ENCODE assay signal across 1 cellular context in the genomic region with DNA sequence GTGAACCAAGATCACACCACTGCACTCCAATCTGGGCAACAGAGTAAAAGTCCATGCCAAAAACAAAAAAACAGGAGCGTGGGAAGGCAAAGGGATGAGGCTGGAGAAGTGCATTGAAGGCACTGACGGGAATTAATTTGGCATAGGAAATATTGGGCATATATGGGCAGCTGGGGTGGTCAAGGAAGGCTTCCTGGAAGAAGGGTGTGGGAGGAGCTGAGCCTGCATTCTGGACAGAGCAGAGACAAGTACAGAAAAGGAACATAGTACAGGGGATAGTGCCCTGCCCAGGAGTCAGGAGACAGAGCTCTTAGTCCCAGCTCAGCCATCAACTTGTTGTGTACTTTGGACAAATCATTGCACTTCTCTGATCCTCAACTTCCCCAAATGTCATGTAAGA.
TF ChIP-seq lines count a peak whose summit lies in the region.

No MANE protein-coding gene starts in this region.

TF ChIP-seq in WTC11, 78 proteins besides CTCF, POLR2A, EP300 and RAD21 (continued from another document):
- TF ChIP-seq, protein P1, sequence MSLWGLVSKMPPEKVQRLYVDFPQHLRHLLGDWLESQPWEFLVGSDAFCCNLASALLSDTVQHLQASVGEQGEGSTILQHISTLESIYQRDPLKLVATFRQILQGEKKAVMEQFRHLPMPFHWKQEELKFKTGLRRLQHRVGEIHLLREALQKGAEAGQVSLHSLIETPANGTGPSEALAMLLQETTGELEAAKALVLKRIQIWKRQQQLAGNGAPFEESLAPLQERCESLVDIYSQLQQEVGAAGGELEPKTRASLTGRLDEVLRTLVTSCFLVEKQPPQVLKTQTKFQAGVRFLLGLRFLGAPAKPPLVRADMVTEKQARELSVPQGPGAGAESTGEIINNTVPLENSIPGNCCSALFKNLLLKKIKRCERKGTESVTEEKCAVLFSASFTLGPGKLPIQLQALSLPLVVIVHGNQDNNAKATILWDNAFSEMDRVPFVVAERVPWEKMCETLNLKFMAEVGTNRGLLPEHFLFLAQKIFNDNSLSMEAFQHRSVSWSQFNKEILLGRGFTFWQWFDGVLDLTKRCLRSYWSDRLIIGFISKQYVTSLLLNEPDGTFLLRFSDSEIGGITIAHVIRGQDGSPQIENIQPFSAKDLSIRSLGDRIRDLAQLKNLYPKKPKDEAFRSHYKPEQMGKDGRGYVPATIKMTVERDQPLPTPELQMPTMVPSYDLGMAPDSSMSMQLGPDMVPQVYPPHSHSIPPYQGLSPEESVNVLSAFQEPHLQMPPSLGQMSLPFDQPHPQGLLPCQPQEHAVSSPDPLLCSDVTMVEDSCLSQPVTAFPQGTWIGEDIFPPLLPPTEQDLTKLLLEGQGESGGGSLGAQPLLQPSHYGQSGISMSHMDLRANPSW (CRISPR knock-in tag; conservative IDR thresholded peaks at IDR 0.05; ENCODE audit: low read depth), result no peak
- TF ChIP-seq ZNF671 (CRISPR knock-in tag; IDR thresholded peaks at IDR 0.05), result no peak
- TF ChIP-seq, protein P2, sequence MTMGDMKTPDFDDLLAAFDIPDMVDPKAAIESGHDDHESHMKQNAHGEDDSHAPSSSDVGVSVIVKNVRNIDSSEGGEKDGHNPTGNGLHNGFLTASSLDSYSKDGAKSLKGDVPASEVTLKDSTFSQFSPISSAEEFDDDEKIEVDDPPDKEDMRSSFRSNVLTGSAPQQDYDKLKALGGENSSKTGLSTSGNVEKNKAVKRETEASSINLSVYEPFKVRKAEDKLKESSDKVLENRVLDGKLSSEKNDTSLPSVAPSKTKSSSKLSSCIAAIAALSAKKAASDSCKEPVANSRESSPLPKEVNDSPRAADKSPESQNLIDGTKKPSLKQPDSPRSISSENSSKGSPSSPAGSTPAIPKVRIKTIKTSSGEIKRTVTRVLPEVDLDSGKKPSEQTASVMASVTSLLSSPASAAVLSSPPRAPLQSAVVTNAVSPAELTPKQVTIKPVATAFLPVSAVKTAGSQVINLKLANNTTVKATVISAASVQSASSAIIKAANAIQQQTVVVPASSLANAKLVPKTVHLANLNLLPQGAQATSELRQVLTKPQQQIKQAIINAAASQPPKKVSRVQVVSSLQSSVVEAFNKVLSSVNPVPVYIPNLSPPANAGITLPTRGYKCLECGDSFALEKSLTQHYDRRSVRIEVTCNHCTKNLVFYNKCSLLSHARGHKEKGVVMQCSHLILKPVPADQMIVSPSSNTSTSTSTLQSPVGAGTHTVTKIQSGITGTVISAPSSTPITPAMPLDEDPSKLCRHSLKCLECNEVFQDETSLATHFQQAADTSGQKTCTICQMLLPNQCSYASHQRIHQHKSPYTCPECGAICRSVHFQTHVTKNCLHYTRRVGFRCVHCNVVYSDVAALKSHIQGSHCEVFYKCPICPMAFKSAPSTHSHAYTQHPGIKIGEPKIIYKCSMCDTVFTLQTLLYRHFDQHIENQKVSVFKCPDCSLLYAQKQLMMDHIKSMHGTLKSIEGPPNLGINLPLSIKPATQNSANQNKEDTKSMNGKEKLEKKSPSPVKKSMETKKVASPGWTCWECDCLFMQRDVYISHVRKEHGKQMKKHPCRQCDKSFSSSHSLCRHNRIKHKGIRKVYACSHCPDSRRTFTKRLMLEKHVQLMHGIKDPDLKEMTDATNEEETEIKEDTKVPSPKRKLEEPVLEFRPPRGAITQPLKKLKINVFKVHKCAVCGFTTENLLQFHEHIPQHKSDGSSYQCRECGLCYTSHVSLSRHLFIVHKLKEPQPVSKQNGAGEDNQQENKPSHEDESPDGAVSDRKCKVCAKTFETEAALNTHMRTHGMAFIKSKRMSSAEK (CRISPR knock-in tag; IDR thresholded peaks at IDR 0.05; ENCODE audit: borderline replicate concordance), result no peak
- TF ChIP-seq GTF2I (CRISPR knock-in tag; conservative IDR thresholded peaks at IDR 0.05), result no peak
- no peak for TF ChIP-seq JUN (CRISPR knock-in tag; IDR thresholded peaks at IDR 0.05)
- TF ChIP-seq JAZF1 (CRISPR knock-in tag; IDR thresholded peaks at IDR 0.05), result no peak
- TF ChIP-seq, protein P3, sequence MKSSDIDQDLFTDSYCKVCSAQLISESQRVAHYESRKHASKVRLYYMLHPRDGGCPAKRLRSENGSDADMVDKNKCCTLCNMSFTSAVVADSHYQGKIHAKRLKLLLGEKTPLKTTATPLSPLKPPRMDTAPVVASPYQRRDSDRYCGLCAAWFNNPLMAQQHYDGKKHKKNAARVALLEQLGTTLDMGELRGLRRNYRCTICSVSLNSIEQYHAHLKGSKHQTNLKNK (CRISPR knock-in tag; IDR thresholded peaks at IDR 0.05), result no peak
- TF ChIP-seq, protein P4, sequence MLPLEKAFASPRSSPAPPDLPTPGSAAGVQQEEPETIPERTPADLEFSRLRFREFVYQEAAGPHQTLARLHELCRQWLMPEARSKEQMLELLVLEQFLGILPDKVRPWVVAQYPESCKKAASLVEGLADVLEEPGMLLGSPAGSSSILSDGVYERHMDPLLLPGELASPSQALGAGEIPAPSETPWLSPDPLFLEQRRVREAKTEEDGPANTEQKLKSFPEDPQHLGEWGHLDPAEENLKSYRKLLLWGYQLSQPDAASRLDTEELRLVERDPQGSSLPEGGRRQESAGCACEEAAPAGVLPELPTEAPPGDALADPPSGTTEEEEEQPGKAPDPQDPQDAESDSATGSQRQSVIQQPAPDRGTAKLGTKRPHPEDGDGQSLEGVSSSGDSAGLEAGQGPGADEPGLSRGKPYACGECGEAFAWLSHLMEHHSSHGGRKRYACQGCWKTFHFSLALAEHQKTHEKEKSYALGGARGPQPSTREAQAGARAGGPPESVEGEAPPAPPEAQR (CRISPR knock-in tag; IDR thresholded peaks at IDR 0.05), result no peak
- no peak for TF ChIP-seq IRF2 (CRISPR knock-in tag; IDR thresholded peaks at IDR 0.05; ENCODE audit: borderline replicate concordance, low read depth)
- no peak for TF ChIP-seq SMAD4 (CRISPR knock-in tag; IDR thresholded peaks at IDR 0.05)
- no peak for TF ChIP-seq CBFB (CRISPR knock-in tag; IDR thresholded peaks at IDR 0.05; ENCODE audit: low read depth)
